21 cellular contexts compared by ENCODE assay signal in the genomic region with DNA sequence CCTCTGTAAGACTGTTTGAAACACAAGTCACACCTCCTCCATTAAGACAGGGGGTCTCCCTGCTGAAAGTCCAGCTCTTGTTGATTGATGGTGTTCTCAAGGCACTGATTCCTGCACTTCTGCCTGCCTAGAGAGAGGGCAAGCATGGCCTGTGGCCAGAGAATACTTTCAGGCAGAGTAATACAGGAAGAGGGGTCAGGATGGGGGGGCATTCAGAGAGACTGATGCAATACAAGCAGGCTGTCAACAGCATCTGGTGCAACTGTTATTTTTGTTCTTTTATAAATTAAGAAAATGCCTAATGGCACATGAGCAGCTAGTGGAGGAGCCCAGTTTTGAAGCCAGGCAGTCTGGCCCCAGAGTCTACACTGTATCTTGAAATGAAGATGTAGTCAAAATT.
A peak's percentile ranks its signal among the peaks of the same experiment; 100 is the strongest.
DNase-seq lines count a peak whose midpoint lies in the region; ATAC-seq and TF ChIP-seq lines count a peak whose summit lies in the region.
"Had no signal": no experiment of that assay in that cellular context is flagged by ENCODE, and none has a peak within 500 bp of the region (broad histone marks: within the 10 kb centered on the region; RNA-seq: fewer than 3 reads in every experiment).

No MANE protein-coding gene starts in this region.

- no peak overlapping the region for H3K27ac Mint-ChIP-seq in activated CD8-positive, alpha-beta T cell treated with anti-CD3 and anti-CD28 coated beads, Interleukin-2, amount 10 ng/mL, durations not matched to agents 7 days and 5 days
- no peak overlapping the region for H3K27ac Mint-ChIP-seq in activated naive CD4-positive, alpha-beta T cell treated with anti-CD3 and anti-CD28 coated beads for 36 hours
- H3K27ac Mint-ChIP-seq: activated T-helper 1 cell treated with anti-CD3 and anti-CD28 coated beads, Interleukin-12 subunit alpha, Interleukin-12 subunit beta, Interleukin-2, Interleukin-4 antibody, amounts not matched to agents 30 ng/mL and 10 ng/mL and 1 ng/mL, durations not matched to agents 14 hours and 24 hours and 36 hours had no signal

- H3K9me3 Mint-ChIP-seq in activated CD8-positive, alpha-beta T cell treated with anti-CD3 and anti-CD28 coated beads, Interleukin-2, amount 10 ng/mL, durations not matched to agents 7 days and 5 days (ENCODE audit: insufficient read depth), result no peaks in the 10 kb centered on the region
- no peaks in the 10 kb centered on the region for H3K9me3 Mint-ChIP-seq in activated naive CD4-positive, alpha-beta T cell treated with anti-CD3 and anti-CD28 coated beads for 36 hours
- H3K9me3 Mint-ChIP-seq: activated T-helper 1 cell treated with anti-CD3 and anti-CD28 coated beads, Interleukin-12 subunit alpha, Interleukin-12 subunit beta, Interleukin-2, Interleukin-4 antibody, amounts not matched to agents 30 ng/mL and 10 ng/mL and 1 ng/mL, durations not matched to agents 14 hours and 24 hours and 36 hours had no signal

- POLR2A ChIA-PET in activated CD8-positive, alpha-beta T cell treated with anti-CD3 and anti-CD28 coated beads, Interleukin-2, amount 10 ng/mL, durations not matched to agents 7 days and 5 days (lab: Charles Lee), result no interaction called here

- no peaks in the 10 kb centered on the region for H3K36me3 ChIP-seq in MG63
- H3K36me3 ChIP-seq: BE2C, neutrophil, stomach had no signal

- CTCF ChIA-PET in activated CD8-positive, alpha-beta T cell treated with anti-CD3 and anti-CD28 coated beads, Interleukin-2, amount 10 ng/mL, durations not matched to agents 7 days and 5 days (lab: Charles Lee), result no interaction called here
- CTCF ChIA-PET in activated naive CD4-positive, alpha-beta T cell treated with anti-CD3 and anti-CD28 coated beads for 36 hours (lab: Charles Lee), result no interaction called here

- H3K36me3 Mint-ChIP-seq in activated CD8-positive, alpha-beta T cell treated with anti-CD3 and anti-CD28 coated beads, Interleukin-2, amount 10 ng/mL, durations not matched to agents 7 days and 5 days (ENCODE audit: low read depth), result no peaks in the 10 kb centered on the region
- no peaks in the 10 kb centered on the region for H3K36me3 Mint-ChIP-seq in activated naive CD4-positive, alpha-beta T cell treated with anti-CD3 and anti-CD28 coated beads for 36 hours (ENCODE audit: low read depth)

- no peak overlapping the region for H3K4me3 Mint-ChIP-seq in activated CD8-positive, alpha-beta T cell treated with anti-CD3 and anti-CD28 coated beads, Interleukin-2, amount 10 ng/mL, durations not matched to agents 7 days and 5 days
- no peak overlapping the region for H3K4me3 Mint-ChIP-seq in activated naive CD4-positive, alpha-beta T cell treated with anti-CD3 and anti-CD28 coated beads for 36 hours
- H3K4me3 Mint-ChIP-seq: activated T-helper 1 cell treated with anti-CD3 and anti-CD28 coated beads, Interleukin-12 subunit alpha, Interleukin-12 subunit beta, Interleukin-2, Interleukin-4 antibody, amounts not matched to agents 30 ng/mL and 10 ng/mL and 1 ng/mL, durations not matched to agents 14 hours and 24 hours and 36 hours had no signal

- no peaks in the 10 kb centered on the region for H3K4me1 Mint-ChIP-seq in activated CD8-positive, alpha-beta T cell treated with anti-CD3 and anti-CD28 coated beads, Interleukin-2, amount 10 ng/mL, durations not matched to agents 7 days and 5 days (ENCODE audit: low read depth)
- H3K4me1 Mint-ChIP-seq in activated naive CD4-positive, alpha-beta T cell treated with anti-CD3 and anti-CD28 coated beads for 36 hours (ENCODE audit: low read depth), result no peaks in the 10 kb centered on the region

- DNase-seq in DMS 273 (lab: John Stamatoyannopoulos, UW; ENCODE audit: unreplicated experiment), result peak; percentile 68
- DNase-seq in MG63, result peak; percentile 45
- DNase-seq in cardiac fibroblast (ENCODE audit: low read depth in 2 of 2), result peak; percentile 57 to 87
- DNase-seq in lung microvascular endothelial cell (ENCODE audit: low read depth in 2 of 2), result peak; percentile 1 to 63
- no peak for DNase-seq in activated CD8-positive, alpha-beta T cell treated with anti-CD3 and anti-CD28 coated beads, Interleukin-2, amount 10 ng/mL, durations not matched to agents 7 days and 5 days
- DNase-seq in activated naive CD4-positive, alpha-beta T cell treated with anti-CD3 and anti-CD28 coated beads for 36 hours, result no peak
- no peak for DNase-seq in KBM-7
- DNase-seq: activated CD4-positive, alpha-beta T cell treated with anti-CD3 and anti-CD28 coated beads, Interleukin-2, amount 50 U/mL, for 1 hour; amniotic stem cell; BE2C; DMS79 treated with DMSO at 0.1 percent for 48 hours; dorsolateral prefrontal cortex; NCI-H2029 treated with DMSO at 0.1 percent for 48 hours; NCI-H774; stomach; T-helper 2 cell had no signal

- H3K27me3 Mint-ChIP-seq in activated CD8-positive, alpha-beta T cell treated with anti-CD3 and anti-CD28 coated beads, Interleukin-2, amount 10 ng/mL, durations not matched to agents 7 days and 5 days (ENCODE audit: low read depth), result peaks cover 10% of the 10 kb centered on the region
- peaks cover 5% of the 10 kb centered on the region for H3K27me3 Mint-ChIP-seq in activated naive CD4-positive, alpha-beta T cell treated with anti-CD3 and anti-CD28 coated beads for 36 hours (ENCODE audit: low read depth)

- intact Hi-C loops in activated naive CD4-positive, alpha-beta T cell treated with anti-CD3 and anti-CD28 coated beads for 36 hours (cut with micrococcal nuclease), result no loop called here

- in situ Hi-C loops in KBM-7 (cut with MboI; ENCODE audit: low pct_unique_long_range_greater_than_20kb, low sequenced_read_pairs), result no loop called here

- H3K4me3 ChIP-seq in MG63 (no peak overlapping the region), cardiac fibroblast (replicated peaks in 1 of 2; ENCODE audit: low read depth in 2 of 2, low read length in 2 of 2) (no peak overlapping the region)
- H3K4me3 ChIP-seq: dorsolateral prefrontal cortex, stomach had no signal

- no peak for ATAC-seq in activated CD8-positive, alpha-beta T cell treated with anti-CD3 and anti-CD28 coated beads, Interleukin-2, amount 10 ng/mL, durations not matched to agents 7 days and 5 days
- no peak for ATAC-seq in GM18519 (IDR thresholded peaks at IDR 0.05; ENCODE audit: low FRiP score, unreplicated experiment)
- ATAC-seq: foreskin keratinocyte, Right ventricle myocardium inferior had no signal

- peaks cover 2% of the 10 kb centered on the region; the same call in 1 of the 2 replicates for H3K27me3 ChIP-seq in MG63
- H3K27me3 ChIP-seq: BE2C, dorsolateral prefrontal cortex, foreskin keratinocyte, stomach had no signal

- H3K9me3 ChIP-seq in MG63, result no peaks in the 10 kb centered on the region
- H3K9me3 ChIP-seq: BE2C, neutrophil, stomach had no signal

- no peak for TF ChIP-seq CTCF in cardiac fibroblast (IDR thresholded peaks at IDR 0.05; ENCODE audit: low read depth, low read length)

Comparison
In these comparisons a context has a peak if more than half of its experiments do, and no peak if none do; other contexts are left out.
1. DNase-seq: peak in DMS 273 (single experiment), MG63 (single experiment), cardiac fibroblast (2 of 2) and lung microvascular endothelial cell (2 of 2); none in activated CD8-positive, alpha-beta T cell treated with anti-CD3 and anti-CD28 coated beads, Interleukin-2, amount 10 ng/mL, durations not matched to agents 7 days and 5 days (single experiment), activated naive CD4-positive, alpha-beta T cell treated with anti-CD3 and anti-CD28 coated beads for 36 hours (single experiment) and KBM-7 (single experiment).